1 cellular context compared by ENCODE assay signal in genomic region chr19:9040131-9040530, GRCh38.
TF ChIP-seq lines count a peak whose summit lies in the region.

No MANE protein-coding gene starts in this region.

TF ChIP-seq in GM23338, 12 proteins besides CTCF, POLR2A, EP300 and RAD21:
- TF ChIP-seq ZNF462 (CRISPR knock-in tag; IDR thresholded peaks at IDR 0.05): no peak
- TF ChIP-seq EZH2 (IDR thresholded peaks at IDR 0.05; ENCODE audit: low read depth, unreplicated experiment): no peak
- no peak for TF ChIP-seq STAT1 (IDR thresholded peaks at IDR 0.05; ENCODE audit: unreplicated experiment)
- TF ChIP-seq JUNB (IDR thresholded peaks at IDR 0.05; ENCODE audit: unreplicated experiment): no peak
- no peak for TF ChIP-seq CREB1 (CRISPR knock-in tag; IDR thresholded peaks at IDR 0.05; ENCODE audit: low read depth)
- TF ChIP-seq ZNF331 (CRISPR knock-in tag; IDR thresholded peaks at IDR 0.05; ENCODE audit: low read depth): no peak
- TF ChIP-seq ZNF114 (CRISPR knock-in tag; IDR thresholded peaks at IDR 0.05): no peak
- TF ChIP-seq ETS1 (IDR thresholded peaks at IDR 0.05): no peak
- no peak for TF ChIP-seq EZH2phosphoT487 (IDR thresholded peaks at IDR 0.05; ENCODE audit: unreplicated experiment)
- no peak for TF ChIP-seq POLR2AphosphoS5 (IDR thresholded peaks at IDR 0.05; ENCODE audit: low read depth)
- TF ChIP-seq NANOG (IDR thresholded peaks at IDR 0.05; ENCODE audit: borderline replicate concordance): no peak
- no peak for TF ChIP-seq REST (IDR thresholded peaks at IDR 0.05; ENCODE audit: unreplicated experiment)
